Comparison of ENCODE assay signal across 1 cellular context in genomic region chr11:102577182-102577581, GRCh38.
A peak's percentile ranks its signal among the peaks of the same experiment; 100 is the strongest.
TF ChIP-seq lines count a peak whose summit lies in the region.

No MANE protein-coding gene starts in this region.

TF ChIP-seq in GM12878, 131 proteins besides CTCF, POLR2A, EP300 and RAD21 (continued from another document and continues in another):
- TF ChIP-seq ZBED1 (IDR thresholded peaks at IDR 0.05; ENCODE audit: borderline replicate concordance) (no peak), JUND (IDR thresholded peaks at IDR 0.05; ENCODE audit: low read depth, low read length) (no peak), NFIC (IDR thresholded peaks at IDR 0.05; ENCODE audit: low read depth, low read length) (peak; percentile 74), IRF4 (IDR thresholded peaks at IDR 0.05; ENCODE audit: low read depth, low read length) (0 out of 2 replicates have a peak, but pooled peaks have one; percentile 5), MEF2B (IDR thresholded peaks at IDR 0.05; ENCODE audit: partially characterized antibody, poor library complexity, severe bottlenecking) (no peak), DPF2 (IDR thresholded peaks at IDR 0.05) (no peak), ZBTB40 (IDR thresholded peaks at IDR 0.05; ENCODE audit: borderline replicate concordance) (no peak), NFXL1 (IDR thresholded peaks at IDR 0.05; ENCODE audit: borderline replicate concordance) (no peak), TCF12 (IDR thresholded peaks at IDR 0.05; ENCODE audit: low read depth, low read length) (no peak), ASH2L (IDR thresholded peaks at IDR 0.05; ENCODE audit: borderline replicate concordance, low read depth) (no peak), CUX1 (IDR thresholded peaks at IDR 0.05; ENCODE audit: insufficient replicate concordance, low read depth, low read length) (no peak), FOXK2 (IDR thresholded peaks at IDR 0.05) (no peak), MAX (IDR thresholded peaks at IDR 0.05; ENCODE audit: low read depth, low read length) (no peak), ZNF24 (IDR thresholded peaks at IDR 0.05) (no peak), RELA (IDR thresholded peaks at IDR 0.05; ENCODE audit: borderline replicate concordance, partially characterized antibody) (no peak), E2F4 (IDR thresholded peaks at IDR 0.05; ENCODE audit: low read depth, low read length) (no peak), CREB1 (IDR thresholded peaks at IDR 0.05; ENCODE audit: low read depth) (no peak), POU2F2 (IDR thresholded peaks at IDR 0.05; ENCODE audit: borderline replicate concordance, low read depth, low read length) (no peak), HCFC1 (IDR thresholded peaks at IDR 0.05; ENCODE audit: low read length) (no peak), NKRF (conservative IDR thresholded peaks at IDR 0.05) (no peak), BRCA1 (IDR thresholded peaks at IDR 0.05; ENCODE audit: low read depth, low read length) (no peak), POLR2AphosphoS5 (IDR thresholded peaks at IDR 0.05; ENCODE audit: low read length) (no peak), HSF1 (IDR thresholded peaks at IDR 0.05; ENCODE audit: low read depth, low read length) (no peak), FOS (IDR thresholded peaks at IDR 0.05; ENCODE audit: borderline replicate concordance, extremely low read depth, insufficient read length) (no peak), CHD1 (IDR thresholded peaks at IDR 0.05; ENCODE audit: low read depth, low read length) (no peak), MLLT1 (IDR thresholded peaks at IDR 0.05) (0 out of 2 replicates have a peak, but pooled peaks have one; percentile 32), CREM (IDR thresholded peaks at IDR 0.05; ENCODE audit: low read depth) (no peak), SP1 (IDR thresholded peaks at IDR 0.05; ENCODE audit: low read depth, low read length) (no peak)
- TF ChIP-seq, protein P1, sequence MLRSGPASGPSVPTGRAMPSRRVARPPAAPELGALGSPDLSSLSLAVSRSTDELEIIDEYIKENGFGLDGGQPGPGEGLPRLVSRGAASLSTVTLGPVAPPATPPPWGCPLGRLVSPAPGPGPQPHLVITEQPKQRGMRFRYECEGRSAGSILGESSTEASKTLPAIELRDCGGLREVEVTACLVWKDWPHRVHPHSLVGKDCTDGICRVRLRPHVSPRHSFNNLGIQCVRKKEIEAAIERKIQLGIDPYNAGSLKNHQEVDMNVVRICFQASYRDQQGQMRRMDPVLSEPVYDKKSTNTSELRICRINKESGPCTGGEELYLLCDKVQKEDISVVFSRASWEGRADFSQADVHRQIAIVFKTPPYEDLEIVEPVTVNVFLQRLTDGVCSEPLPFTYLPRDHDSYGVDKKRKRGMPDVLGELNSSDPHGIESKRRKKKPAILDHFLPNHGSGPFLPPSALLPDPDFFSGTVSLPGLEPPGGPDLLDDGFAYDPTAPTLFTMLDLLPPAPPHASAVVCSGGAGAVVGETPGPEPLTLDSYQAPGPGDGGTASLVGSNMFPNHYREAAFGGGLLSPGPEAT (IDR thresholded peaks at IDR 0.05; ENCODE audit: low read depth) = peak; percentile 44
- TF ChIP-seq, protein P2, sequence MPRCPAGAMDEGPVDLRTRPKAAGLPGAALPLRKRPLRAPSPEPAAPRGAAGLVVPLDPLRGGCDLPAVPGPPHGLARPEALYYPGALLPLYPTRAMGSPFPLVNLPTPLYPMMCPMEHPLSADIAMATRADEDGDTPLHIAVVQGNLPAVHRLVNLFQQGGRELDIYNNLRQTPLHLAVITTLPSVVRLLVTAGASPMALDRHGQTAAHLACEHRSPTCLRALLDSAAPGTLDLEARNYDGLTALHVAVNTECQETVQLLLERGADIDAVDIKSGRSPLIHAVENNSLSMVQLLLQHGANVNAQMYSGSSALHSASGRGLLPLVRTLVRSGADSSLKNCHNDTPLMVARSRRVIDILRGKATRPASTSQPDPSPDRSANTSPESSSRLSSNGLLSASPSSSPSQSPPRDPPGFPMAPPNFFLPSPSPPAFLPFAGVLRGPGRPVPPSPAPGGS (IDR thresholded peaks at IDR 0.05; ENCODE audit: borderline replicate concordance, insufficient read depth, low read depth, low read length, poor library complexity, severe bottlenecking) = no peak
- TF ChIP-seq, protein P3, sequence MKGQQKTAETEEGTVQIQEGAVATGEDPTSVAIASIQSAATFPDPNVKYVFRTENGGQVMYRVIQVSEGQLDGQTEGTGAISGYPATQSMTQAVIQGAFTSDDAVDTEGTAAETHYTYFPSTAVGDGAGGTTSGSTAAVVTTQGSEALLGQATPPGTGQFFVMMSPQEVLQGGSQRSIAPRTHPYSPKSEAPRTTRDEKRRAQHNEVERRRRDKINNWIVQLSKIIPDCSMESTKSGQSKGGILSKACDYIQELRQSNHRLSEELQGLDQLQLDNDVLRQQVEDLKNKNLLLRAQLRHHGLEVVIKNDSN (IDR thresholded peaks at IDR 0.05; ENCODE audit: borderline replicate concordance, extremely low read length, insufficient read depth, low read depth, low read length) = no peak
- TF ChIP-seq, protein P4, sequence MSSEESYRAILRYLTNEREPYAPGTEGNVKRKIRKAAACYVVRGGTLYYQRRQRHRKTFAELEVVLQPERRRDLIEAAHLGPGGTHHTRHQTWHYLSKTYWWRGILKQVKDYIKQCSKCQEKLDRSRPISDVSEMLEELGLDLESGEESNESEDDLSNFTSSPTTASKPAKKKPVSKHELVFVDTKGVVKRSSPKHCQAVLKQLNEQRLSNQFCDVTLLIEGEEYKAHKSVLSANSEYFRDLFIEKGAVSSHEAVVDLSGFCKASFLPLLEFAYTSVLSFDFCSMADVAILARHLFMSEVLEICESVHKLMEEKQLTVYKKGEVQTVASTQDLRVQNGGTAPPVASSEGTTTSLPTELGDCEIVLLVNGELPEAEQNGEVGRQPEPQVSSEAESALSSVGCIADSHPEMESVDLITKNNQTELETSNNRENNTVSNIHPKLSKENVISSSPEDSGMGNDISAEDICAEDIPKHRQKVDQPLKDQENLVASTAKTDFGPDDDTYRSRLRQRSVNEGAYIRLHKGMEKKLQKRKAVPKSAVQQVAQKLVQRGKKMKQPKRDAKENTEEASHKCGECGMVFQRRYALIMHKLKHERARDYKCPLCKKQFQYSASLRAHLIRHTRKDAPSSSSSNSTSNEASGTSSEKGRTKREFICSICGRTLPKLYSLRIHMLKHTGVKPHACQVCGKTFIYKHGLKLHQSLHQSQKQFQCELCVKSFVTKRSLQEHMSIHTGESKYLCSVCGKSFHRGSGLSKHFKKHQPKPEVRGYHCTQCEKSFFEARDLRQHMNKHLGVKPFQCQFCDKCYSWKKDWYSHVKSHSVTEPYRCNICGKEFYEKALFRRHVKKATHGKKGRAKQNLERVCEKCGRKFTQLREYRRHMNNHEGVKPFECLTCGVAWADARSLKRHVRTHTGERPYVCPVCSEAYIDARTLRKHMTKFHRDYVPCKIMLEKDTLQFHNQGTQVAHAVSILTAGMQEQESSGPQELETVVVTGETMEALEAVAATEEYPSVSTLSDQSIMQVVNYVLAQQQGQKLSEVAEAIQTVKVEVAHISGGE (CRISPR knock-in tag; IDR thresholded peaks at IDR 0.05) = no peak
